ENCODE assay signal across 8 cellular contexts in the genomic region with DNA sequence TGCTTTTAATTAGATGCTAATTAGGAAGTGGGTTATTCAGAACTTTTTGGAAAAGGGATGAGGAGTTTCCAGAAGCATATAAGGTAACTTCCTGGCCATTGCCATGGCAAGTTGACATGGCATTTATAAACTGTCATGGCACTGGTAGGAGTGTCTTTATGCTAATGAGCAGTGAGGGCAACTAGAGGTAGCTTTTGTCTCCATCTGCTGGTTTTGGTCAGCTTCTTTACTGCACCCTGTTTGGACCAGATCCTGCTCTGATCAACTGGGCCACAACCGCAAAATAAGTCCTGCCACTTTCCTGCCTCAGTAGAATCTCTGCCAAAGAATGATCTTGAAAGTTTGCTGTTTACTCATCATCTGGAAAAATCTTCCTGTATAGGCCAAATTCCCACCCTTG.
DNase-seq lines count a peak whose midpoint lies in the region; ATAC-seq, FAIRE-seq and TF ChIP-seq lines count a peak whose summit lies in the region.
"Not testable (repeated sequence)": the region's sequence is repeated elsewhere in the genome, so short reads cannot be mapped to it uniquely, and the experiment has no call there.

No MANE protein-coding gene starts in this region.

- H3K27ac ChIP-seq in K562 (ENCODE audit: extremely low read depth, low read depth, low read length); right cardiac atrium (ENCODE audit: low read length): not testable (repeated sequence)

- not testable (repeated sequence) for H3K27me3 ChIP-seq in K562 (ENCODE audit: control insufficient read depth in 2 of 2, insufficient read depth in 2 of 2, low read length in 2 of 2); right cardiac atrium (ENCODE audit: control insufficient read depth, insufficient read depth)

- TF ChIP-seq CTCF in K562 (IDR thresholded peaks at IDR 0.05 in 2 of 3, conservative IDR thresholded peaks at IDR 0.05 in 1 of 3; ENCODE audit: insufficient read depth in 2 of 3, low read depth in 1 of 3, low read length in 3 of 3); natural killer cell (IDR thresholded peaks at IDR 0.05): not testable (repeated sequence)

- H3K9ac ChIP-seq in K562 (ENCODE audit: insufficient read depth in 1 of 2, low read depth in 2 of 2, low read length in 2 of 2): not testable (repeated sequence)

- not testable (repeated sequence) for BruUV-seq in K562 (replicated peaks; lab: Mats Ljungman, UMichigan)

- H3K79me2 ChIP-seq in K562 (ENCODE audit: control insufficient read depth, insufficient read depth, low read length): not testable (repeated sequence)

- not testable (repeated sequence) for H3K4me1 ChIP-seq in K562 (replicated peaks in 1 of 2; ENCODE audit: control insufficient read depth in 2 of 2, insufficient read depth in 2 of 2, low read length in 2 of 2); right cardiac atrium (ENCODE audit: control insufficient read depth, insufficient read depth, low read length)

- in situ Hi-C loops in K562 (cut with MboI): not testable (repeated sequence)

- H3K9me3 ChIP-seq in K562 (replicated peaks; ENCODE audit: control insufficient read depth, insufficient read depth, low read depth, low read length); right cardiac atrium (ENCODE audit: control insufficient read depth, low read length): not testable (repeated sequence)

- H4K20me1 ChIP-seq in K562 (replicated peaks; ENCODE audit: control insufficient read depth, insufficient read depth, low read length): not testable (repeated sequence)

- not testable (repeated sequence) for H3K9me3 Mint-ChIP-seq in natural killer cell

- peak; percentile 81 for ATAC-seq in GM18868 (IDR thresholded peaks at IDR 0.05; ENCODE audit: unreplicated experiment)
- ATAC-seq in HG02759 (IDR thresholded peaks at IDR 0.05; ENCODE audit: unreplicated experiment): peak; percentile 78
- ATAC-seq in activated CD4-positive, CD25-positive, alpha-beta regulatory T cell treated with anti-CD3 and anti-CD28 coated beads, Interleukin-2, amount 50 U/mL, for 24 hours: peak; percentile 88 to 95
- peak; percentile 99 for ATAC-seq in K562
- ATAC-seq in right cardiac atrium: peak; percentile 51 to 54
- ATAC-seq in natural killer cell: peak; percentile 85 to 98 (median 97)

- H3K4me1 Mint-ChIP-seq in natural killer cell: not testable (repeated sequence)

- intact Hi-C loops in K562 (cut with micrococcal nuclease); right cardiac atrium (cut with DNase I); natural killer cell (cut with micrococcal nuclease): not testable (repeated sequence)

- not testable (repeated sequence) for TF ChIP-seq RAD21 in K562 (CRISPR knock-in tag; conservative IDR thresholded peaks at IDR 0.05 in 1 of 2, IDR thresholded peaks at IDR 0.05 in 1 of 2)

- DNase-seq in A172 (ENCODE audit: low spot score): peak; percentile 3
- DNase-seq in NAMALWA (ENCODE audit: low spot score): peak; percentile 5
- DNase-seq in K562 (ENCODE audit: extremely low read depth in 1 of 4, low spot score in 3 of 4); right cardiac atrium; natural killer cell: not testable (repeated sequence)

- not testable (repeated sequence) for H2AFZ ChIP-seq in K562 (ENCODE audit: low read depth, low read length)

- no CpG with 5 or more reads among the region's 1 CpG for WGBS in K562 (ENCODE audit: insufficient coverage, low coverage, missing lambda C conversion rate)
- WGBS in right cardiac atrium: no CpG with 5 or more reads among the region's 1 CpG

- POLR2A ChIA-PET in K562 (lab: Yijun Ruan, JAX): not testable (repeated sequence)

- CTCF ChIA-PET in K562 (lab: Yijun Ruan, JAX; ENCODE audit: low intra/inter-chr PET ratio): not testable (repeated sequence)

- not testable (repeated sequence) for H3K4me3 Mint-ChIP-seq in natural killer cell

- FAIRE-seq in K562 (lab: Jason Lieb, UNC): not testable (repeated sequence)

- TF ChIP-seq POLR2A in K562 (conservative IDR thresholded peaks at IDR 0.05): not testable (repeated sequence)

- H3K9me1 ChIP-seq in K562 (ENCODE audit: control insufficient read depth, insufficient read depth, low read length): not testable (repeated sequence)

- not testable (repeated sequence) for H3K4me3 ChIP-seq in K562; right cardiac atrium (ENCODE audit: low read length)

- not testable (repeated sequence) for H3K4me2 ChIP-seq in K562 (ENCODE audit: insufficient read depth, low read length)

- not testable (repeated sequence) for H3K36me3 ChIP-seq in K562 (ENCODE audit: control insufficient read depth, insufficient read depth, low read length)

- not testable (repeated sequence) for H3K27me3 Mint-ChIP-seq in natural killer cell (ENCODE audit: low read depth in 2 of 2)

- H3K36me3 Mint-ChIP-seq in natural killer cell: not testable (repeated sequence)

- not testable (repeated sequence) for TF ChIP-seq EP300 in K562 (IDR thresholded peaks at IDR 0.05; ENCODE audit: low read length)

- not testable (repeated sequence) for H3K27ac Mint-ChIP-seq in natural killer cell

TF ChIP-seq in K562, 482 proteins besides CTCF, POLR2A, EP300 and RAD21:
- TF ChIP-seq SRF (CRISPR knock-in tag; IDR thresholded peaks at IDR 0.05): peak in 1 of 2 experiments; percentile 27; a peak in 1 of 4 replicates
TF ChIP-seq in K562: peak in this region for 1; not testable (repeated sequence) for 481.
